ENCODE assay signal across 11 cellular contexts in the genomic region with DNA sequence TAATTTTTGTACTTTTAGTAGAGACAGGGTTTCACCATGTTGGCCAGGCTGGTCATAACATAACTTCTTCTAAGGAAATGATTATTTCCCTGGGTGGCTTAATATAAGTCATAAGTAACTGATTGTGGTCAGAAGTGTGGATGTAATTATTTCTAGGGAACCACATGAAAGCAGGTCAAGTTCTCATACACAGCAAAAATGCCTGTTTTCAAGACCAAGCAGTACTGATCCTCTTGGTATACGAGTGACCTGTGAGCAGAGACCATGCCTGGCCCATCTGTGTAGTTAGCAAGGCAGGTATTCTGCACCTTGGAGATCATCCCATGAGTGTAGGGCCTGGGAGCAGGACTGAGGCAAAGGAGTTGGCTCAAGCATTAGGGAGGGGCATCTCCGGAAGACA. TPM values are rescaled to one million over a fixed set of nuclear protein-coding genes. Genes with fewer than 3 reads are reported as not detected.
A peak's percentile ranks its signal among the peaks of the same experiment; 100 is the strongest.
DNase-seq lines count a peak whose midpoint lies in the region; ATAC-seq, FAIRE-seq and TF ChIP-seq lines count a peak whose summit lies in the region.
"Had no signal": no experiment of that assay in that cellular context is flagged by ENCODE, and none has a peak within 500 bp of the region (broad histone marks: within the 10 kb centered on the region; RNA-seq: fewer than 3 reads in every experiment).

No MANE protein-coding gene starts in this region.

- CTCF ChIA-PET in GM12878 (lab: Yijun Ruan, JAX), result interaction anchor here (2.4 kb wide), 1 partner anchor 14 kb away, joined by 13 read pairs; no protein-coding TSS in a partner anchor

- peaks cover 5% of the 10 kb centered on the region for H3K4me1 ChIP-seq in GM12878 (ENCODE audit: control insufficient read depth, insufficient read depth, low read length)
- H3K4me1 ChIP-seq: adrenal gland had no signal

- no TSS peak for BruUV-seq in GM12878 (replicated peaks; lab: Mats Ljungman, UMichigan)

- TF ChIP-seq POLR2A in GM12878 (IDR thresholded peaks at IDR 0.05; ENCODE audit: low read depth, low read length) (no peak), erythroblast (IDR thresholded peaks at IDR 0.05; ENCODE audit: low read length) (no peak)

- RAD21 ChIA-PET in GM12878 (lab: Charles Lee; ENCODE audit: unreplicated experiment), result interaction anchor here (1.0 kb wide), 1 partner anchor 298 kb away, joined by 6 read pairs; no protein-coding TSS in a partner anchor

- peaks cover 2% of the 10 kb centered on the region; the same call in 1 of the 3 replicates for H3K9me3 ChIP-seq in GM12878 (replicated peaks; ENCODE audit: control insufficient read depth, insufficient read depth, low read length)
- H3K9me3 ChIP-seq: adrenal gland had no signal

- in situ Hi-C loops in GM12878 (cut with MboI), result no loop called here

- no peak for TF ChIP-seq EP300 in GM12878 (IDR thresholded peaks at IDR 0.05; ENCODE audit: borderline replicate concordance in 1 of 2, control insufficient read depth in 1 of 2, low read depth in 2 of 2, low read length in 2 of 2)

- POLR2A ChIA-PET in GM12878 (lab: Charles Lee), result no interaction called here

- WGBS in GM12878 (ENCODE audit: insufficient coverage, insufficient replicate concordance, low lambda C conversion rate, missing lambda C conversion rate), result 0% methylated on average over 2 of the region's 2 CpGs

- ATAC-seq in GM18861 (IDR thresholded peaks at IDR 0.05; ENCODE audit: unreplicated experiment) (peak; percentile 99), GM21529 (IDR thresholded peaks at IDR 0.05; ENCODE audit: unreplicated experiment) (peak; percentile 76), HG03342 (IDR thresholded peaks at IDR 0.05; ENCODE audit: unreplicated experiment) (peak; percentile 94), GM12878 (peak; percentile 98)

- DNase-seq in GM12878 (ENCODE audit: low read depth, low spot score) (peak; percentile 52), erythroblast (lab: John Stamatoyannopoulos, UW) (no peak), GM03348 (ENCODE audit: low spot score) (no peak), glutamatergic neuron (no peak)
- DNase-seq in activated CD4-positive, alpha-beta T cell treated with anti-CD3 and anti-CD28 coated beads, Interleukin-2, amount 10 ng/mL, durations not matched to agents 24 days and 14 days, result no peak
- DNase-seq: adrenal gland, Calu3, Right ventricle myocardium superior had no signal

- H4K20me1 ChIP-seq in GM12878 (ENCODE audit: control insufficient read depth, insufficient read depth), result no peaks in the 10 kb centered on the region

- SMC1A ChIA-PET in GM12878 (lab: Charles Lee; ENCODE audit: uncharacterized antibody, unreplicated experiment), result interaction anchor here (1.2 to 1.7 kb wide), 3 partner anchors 10 to 32 kb away, joined by 3 to 8 read pairs (median 7); no protein-coding TSS in a partner anchor

- H3K4me3 ChIP-seq in GM12878, result no peak overlapping the region
- H3K4me3 ChIP-seq: adrenal gland had no signal

- H3K36me3 ChIP-seq in GM12878 (ENCODE audit: control insufficient read depth in 2 of 2, insufficient read depth in 2 of 2, low read length in 1 of 2), result no peaks in the 10 kb centered on the region
- H3K36me3 ChIP-seq: adrenal gland had no signal

- H3K4me3 Mint-ChIP-seq in activated CD4-positive, alpha-beta T cell treated with anti-CD3 and anti-CD28 coated beads, Interleukin-2, amount 10 ng/mL, durations not matched to agents 24 days and 14 days, result no peak overlapping the region
- H3K4me3 Mint-ChIP-seq in glutamatergic neuron (ENCODE audit: unreplicated experiment), result no peak overlapping the region

- no peak for TF ChIP-seq RAD21 in GM12878 (IDR thresholded peaks at IDR 0.05; ENCODE audit: insufficient read depth, low read depth, low read length)

- no peaks in the 10 kb centered on the region for H3K79me2 ChIP-seq in GM12878 (ENCODE audit: control insufficient read depth, insufficient read depth, low read length)

- peak; percentile 76 for FAIRE-seq in GM12878 (lab: Jason Lieb, UNC)

- peaks cover 0 to 3% of the 10 kb centered on the region in 2 experiments; a peak in 2 of 4 replicates for H3K27me3 ChIP-seq in GM12878 (replicated peaks in 1 of 2; ENCODE audit: control insufficient read depth in 2 of 2, insufficient read depth in 2 of 2, low read length in 1 of 2)
- H3K27me3 ChIP-seq: adrenal gland had no signal

- no peaks in the 10 kb centered on the region for H3K9me3 Mint-ChIP-seq in activated CD4-positive, alpha-beta T cell treated with anti-CD3 and anti-CD28 coated beads, Interleukin-2, amount 10 ng/mL, durations not matched to agents 24 days and 14 days
- no peaks in the 10 kb centered on the region for H3K9me3 Mint-ChIP-seq in glutamatergic neuron (ENCODE audit: unreplicated experiment)

- intact Hi-C loops in GM12878 (cut with micrococcal nuclease; ENCODE audit: unreplicated experiment), result no loop called here
- intact Hi-C loops in activated CD4-positive, alpha-beta T cell treated with anti-CD3 and anti-CD28 coated beads, Interleukin-2, amount 10 ng/mL, durations not matched to agents 24 days and 14 days (cut with micrococcal nuclease), result loop anchor here (1.0 kb wide), 1 partner anchor 13 kb away; no protein-coding TSS in a partner anchor

- H2AFZ ChIP-seq in GM12878 (ENCODE audit: control insufficient read depth, low read depth, low read length), result no peak overlapping the region

- no peak overlapping the region for H3K4me2 ChIP-seq in GM12878 (ENCODE audit: control insufficient read depth, insufficient read depth)

- no peak overlapping the region for H3K27ac Mint-ChIP-seq in activated CD4-positive, alpha-beta T cell treated with anti-CD3 and anti-CD28 coated beads, Interleukin-2, amount 10 ng/mL, durations not matched to agents 24 days and 14 days
- no peak overlapping the region for H3K27ac Mint-ChIP-seq in glutamatergic neuron (ENCODE audit: unreplicated experiment)

- TF ChIP-seq CTCF in GM12878 (IDR thresholded peaks at IDR 0.05 in 2 of 3, conservative IDR thresholded peaks at IDR 0.05 in 1 of 3; ENCODE audit: control insufficient read depth in 2 of 3, extremely low read depth in 1 of 3, insufficient read depth in 1 of 3, low read depth in 3 of 3, low read length in 3 of 3) (no peak), glutamatergic neuron (IDR thresholded peaks at IDR 0.05; ENCODE audit: partially characterized antibody, unreplicated experiment) (no peak)

- H3K4me1 Mint-ChIP-seq in activated CD4-positive, alpha-beta T cell treated with anti-CD3 and anti-CD28 coated beads, Interleukin-2, amount 10 ng/mL, durations not matched to agents 24 days and 14 days, result peaks cover 5% of the 10 kb centered on the region
- H3K4me1 Mint-ChIP-seq in glutamatergic neuron (ENCODE audit: low read depth, unreplicated experiment), result no peaks in the 10 kb centered on the region

- H3K36me3 Mint-ChIP-seq in activated CD4-positive, alpha-beta T cell treated with anti-CD3 and anti-CD28 coated beads, Interleukin-2, amount 10 ng/mL, durations not matched to agents 24 days and 14 days (ENCODE audit: low read depth), result no peaks in the 10 kb centered on the region
- H3K36me3 Mint-ChIP-seq in glutamatergic neuron (ENCODE audit: unreplicated experiment), result no peaks in the 10 kb centered on the region

- peaks cover 51% of the 10 kb centered on the region for H3K27me3 Mint-ChIP-seq in activated CD4-positive, alpha-beta T cell treated with anti-CD3 and anti-CD28 coated beads, Interleukin-2, amount 10 ng/mL, durations not matched to agents 24 days and 14 days
- H3K27me3 Mint-ChIP-seq in glutamatergic neuron (ENCODE audit: unreplicated experiment), result no peaks in the 10 kb centered on the region

- no peak overlapping the region for H3K9ac ChIP-seq in GM12878 (ENCODE audit: control insufficient read depth, insufficient read depth, low read length)

- H3K27ac ChIP-seq in GM12878 (ENCODE audit: control insufficient read depth, insufficient read depth), result no peak overlapping the region
- H3K27ac ChIP-seq: adrenal gland had no signal

RNA-seq across cellular contexts. Expression of a gene that starts 32.5 kb away (rescaled TPM):
- 29.9 and 30.1 TPM in 2 replicates for total RNA-seq in GM12878 (2013; cell fraction: nucleolus; rRNA removed)
- 16.0 and 30.6 TPM in 2 replicates for total RNA-seq in GM12878 (2014; rRNA removed)
- total RNA-seq in GM12878 (2014; rRNA removed; fragmentation: Illumina TruSeq; extraction: Trizol), result 46.8 and 47.2 TPM in 2 replicates
- total RNA-seq in GM12878 (2021), result 29.8 and 33.6 TPM in 2 replicates
- 30.0 TPM for polyA plus RNA-seq in GM12878 (2011; ENCODE audit: low read depth)
- 59.5 and 79.1 TPM in 2 replicates for polyA plus RNA-seq in GM12878 (2011; rRNA removed)
- polyA plus RNA-seq in GM12878 (2011; cell fraction: cytosol; rRNA removed), result 18.0 and 20.1 TPM in 2 replicates
- 14.1 and 15.3 TPM in 2 replicates for polyA plus RNA-seq in GM12878 (2011; cell fraction: nucleus; rRNA removed)
- polyA plus RNA-seq in GM12878 (2012), result 36.0 and 45.7 TPM in 2 replicates
- 44.5 and 59.8 TPM in 2 replicates for polyA plus RNA-seq in GM12878 (2014; fragmentation: Illumina TruSeq; extraction: Trizol)
- 10 to 100 TPM; 57.5 to 66.4 TPM for polyA plus RNA-seq in GM12878 (2014; fragmentation: Nextera tagmentation; extraction: Ambion mirVana)
- 27.0 and 27.9 TPM in 2 replicates for polyA plus RNA-seq in GM12878 (2014; rRNA removed)
- polyA plus RNA-seq in GM12878 (2016; fragmentation: Nextera tagmentation; extraction: Ambion mirVana), result 10 to 100 TPM; 73.6 to 74.1 TPM
- 31.2 and 57.3 TPM in 2 replicates for polyA minus RNA-seq in GM12878 (2011; rRNA and poly(A)+ RNA removed)
- 14.3 and 15.4 TPM in 2 replicates for polyA minus RNA-seq in GM12878 (2011; cell fraction: cytosol; rRNA and poly(A)+ RNA removed)
- polyA minus RNA-seq in GM12878 (2011; cell fraction: nucleus; rRNA and poly(A)+ RNA removed), result 9.2 and 13.5 TPM in 2 replicates
- total RNA-seq in activated CD4-positive, alpha-beta T cell treated with anti-CD3 and anti-CD28 coated beads, Interleukin-2, amount 10 ng/mL, durations not matched to agents 24 days and 14 days, result 48.6 and 52.7 TPM in 2 replicates
- 11.5 TPM for total RNA-seq in glutamatergic neuron (ENCODE audit: unreplicated experiment)

RNA-seq across cellular contexts. Expression of a gene that starts 36.3 kb away (rescaled TPM):
- 143 and 149 TPM in 2 replicates for total RNA-seq in GM12878 (2013; cell fraction: nucleolus; rRNA removed)
- total RNA-seq in GM12878 (2014; rRNA removed) (9.6 and 15.5 TPM in 2 replicates), GM12878 (2014; rRNA removed; fragmentation: Illumina TruSeq; extraction: Trizol) (15.2 and 19.0 TPM in 2 replicates), GM12878 (2021) (13.1 and 14.4 TPM in 2 replicates), glutamatergic neuron (ENCODE audit: unreplicated experiment) (55.7 TPM)
- polyA plus RNA-seq in GM12878 (2011; ENCODE audit: low read depth), result 5.3 TPM
- polyA plus RNA-seq in GM12878 (2011; rRNA removed) (20.6 and 33.6 TPM in 2 replicates), GM12878 (2014; fragmentation: Illumina TruSeq; extraction: Trizol) (10.9 and 16.0 TPM in 2 replicates), GM12878 (2014; fragmentation: Nextera tagmentation; extraction: Ambion mirVana) (1 to 10 TPM; 1.6 to 2.5 TPM), GM12878 (2014; rRNA removed) (4.8 and 6.9 TPM in 2 replicates), GM12878 (2016; fragmentation: Nextera tagmentation; extraction: Ambion mirVana) (1 to 10 TPM; 7.3 to 8.6 TPM)
- 5.4 and 7.4 TPM in 2 replicates for polyA plus RNA-seq in GM12878 (2011; cell fraction: cytosol; rRNA removed)
- 14.8 and 16.4 TPM in 2 replicates for polyA plus RNA-seq in GM12878 (2011; cell fraction: nucleus; rRNA removed)
- polyA plus RNA-seq in GM12878 (2012), result 10.0 and 11.3 TPM in 2 replicates
- 18.5 and 23.2 TPM in 2 replicates for polyA minus RNA-seq in GM12878 (2011; rRNA and poly(A)+ RNA removed)
- 7.4 and 8.7 TPM in 2 replicates for polyA minus RNA-seq in GM12878 (2011; cell fraction: cytosol; rRNA and poly(A)+ RNA removed)
- 14.1 and 19.9 TPM in 2 replicates for polyA minus RNA-seq in GM12878 (2011; cell fraction: nucleus; rRNA and poly(A)+ RNA removed)
- total RNA-seq in activated CD4-positive, alpha-beta T cell treated with anti-CD3 and anti-CD28 coated beads, Interleukin-2, amount 10 ng/mL, durations not matched to agents 24 days and 14 days, result 30.3 and 35.3 TPM in 2 replicates
